Comparison of ENCODE assay signal across 8 cellular contexts in the genomic region with DNA sequence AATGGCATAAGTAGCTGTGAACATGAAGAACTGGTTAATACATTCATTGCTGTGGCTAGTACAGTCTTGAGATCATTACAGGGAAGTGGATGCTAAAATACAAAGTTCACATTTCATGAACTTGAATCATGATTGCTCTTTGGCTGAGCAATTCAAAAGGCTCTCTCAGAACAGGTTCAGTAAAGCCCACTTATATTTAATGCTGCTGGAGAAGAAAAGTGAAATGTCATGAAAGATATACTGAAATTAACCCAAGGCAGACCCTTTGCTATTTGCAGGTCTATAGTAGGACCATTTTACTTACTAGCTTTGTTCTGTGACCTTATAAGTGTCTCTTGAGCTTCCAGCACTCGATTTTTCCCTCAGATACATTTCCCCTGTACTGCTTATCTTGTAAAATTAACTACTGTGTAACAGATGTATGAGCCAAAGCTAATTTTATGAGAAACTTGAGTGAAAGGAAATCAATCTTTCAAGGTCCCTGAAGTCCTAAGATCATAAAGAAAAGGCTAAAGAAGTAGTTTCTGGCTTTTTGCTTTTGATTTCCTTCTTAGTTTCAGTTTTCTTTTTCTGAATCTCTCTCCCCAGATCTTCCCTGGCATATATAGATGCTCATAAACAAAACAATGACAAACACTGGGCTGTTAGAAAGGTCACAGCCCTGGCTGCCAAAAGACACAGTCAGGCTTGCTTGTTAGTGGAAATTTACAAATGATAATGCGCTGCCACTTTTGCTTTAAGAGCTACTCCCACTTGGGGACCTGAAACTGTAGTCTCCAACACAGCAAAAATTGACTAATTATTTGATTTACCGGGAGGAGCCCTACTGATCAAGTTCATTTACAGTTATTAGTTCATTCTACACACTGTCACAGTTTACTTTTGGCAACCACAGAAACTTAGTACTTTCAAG.
DNase-seq lines count a peak whose midpoint lies in the region; ATAC-seq and TF ChIP-seq lines count a peak whose summit lies in the region.

No MANE protein-coding gene starts in this region.

- H3K27me3 ChIP-seq in GM23248 (replicated peaks; ENCODE audit: insufficient read depth) (no peaks in the 10 kb centered on the region), OCI-LY1 (ENCODE audit: insufficient read depth, low read length) (no peaks in the 10 kb centered on the region), thyroid gland (no peaks in the 10 kb centered on the region)

- TF ChIP-seq CTCF in GM12865 (IDR thresholded peaks at IDR 0.05; ENCODE audit: insufficient read depth, low read depth, low read length, missing control alignments) (no peak), OCI-LY1 (IDR thresholded peaks at IDR 0.05; ENCODE audit: low read length) (no peak), thyroid gland (IDR thresholded peaks at IDR 0.05) (no peak)

- 1 to 2% methylated on average over 3 of the region's 3 CpGs for WGBS in GM23248 (ENCODE audit: low coverage in 1 of 2, low lambda C conversion rate in 2 of 2, missing lambda C conversion rate in 2 of 2), 2 experiments
- WGBS in thyroid gland, 2 donors = 19 to 24% methylated on average over 3 of the region's 3 CpGs

- no peaks in the 10 kb centered on the region for H3K9me2 ChIP-seq in GM23248 (ENCODE audit: insufficient read depth)
- no peaks in the 10 kb centered on the region for H3K9me2 ChIP-seq in OCI-LY1 (ENCODE audit: low read depth, low read length)

- no peak for ATAC-seq in HG03139 (IDR thresholded peaks at IDR 0.05; ENCODE audit: unreplicated experiment)

- H3F3A ChIP-seq in GM23248 (ENCODE audit: insufficient read depth) (peaks cover 24% of the 10 kb centered on the region), OCI-LY1 (ENCODE audit: insufficient read depth, low read length) (no peaks in the 10 kb centered on the region)

- H3K9ac ChIP-seq in GM23248 (peak overlapping the region; percentile 62), OCI-LY1 (ENCODE audit: low read length) (no peak overlapping the region)

- H4K20me1 ChIP-seq in GM23248 (ENCODE audit: insufficient read depth) (no peaks in the 10 kb centered on the region), OCI-LY1 (ENCODE audit: insufficient read depth, low read length) (no peaks in the 10 kb centered on the region)

- peak overlapping the region; percentile 51 for H3K27ac ChIP-seq in GM23248
- no peak overlapping the region for H3K27ac ChIP-seq in OCI-LY1 (ENCODE audit: low read depth, low read length, poor library complexity, severe bottlenecking)
- peak overlapping the region; percentile 98 for H3K27ac ChIP-seq in cingulate gyrus (ENCODE audit: low read depth, low read length)
- H3K27ac ChIP-seq in thyroid gland = peak overlapping the region; percentile 37 to 77 (median 76)

- H3K36me3 ChIP-seq in GM23248 (ENCODE audit: low read depth) = no peaks in the 10 kb centered on the region
- H3K36me3 ChIP-seq in OCI-LY1 (ENCODE audit: insufficient read depth, low read length) = no peaks in the 10 kb centered on the region
- no peaks in the 10 kb centered on the region for H3K36me3 ChIP-seq in thyroid gland

- H3K4me2 ChIP-seq in GM23248 (ENCODE audit: unreplicated experiment) (peak overlapping the region; percentile 86), OCI-LY1 (ENCODE audit: low read length) (no peak overlapping the region)

- H2AFZ ChIP-seq in GM23248 (peak overlapping the region; percentile 87), OCI-LY1 (ENCODE audit: low read length) (peak overlapping the region; percentile 30; the same call in 1 of the 2 replicates)

- H3K79me2 ChIP-seq in GM23248 (ENCODE audit: insufficient read depth) = no peaks in the 10 kb centered on the region
- H3K79me2 ChIP-seq in OCI-LY1 (ENCODE audit: insufficient read depth, low read length) = no peaks in the 10 kb centered on the region

- intact Hi-C loops in thyroid gland (cut with DNase I) = no loop called here

- H3K9me3 ChIP-seq in GM23248 (ENCODE audit: low read depth) = no peaks in the 10 kb centered on the region
- peaks cover 10% of the 10 kb centered on the region for H3K9me3 ChIP-seq in OCI-LY1 (ENCODE audit: low read length)
- H3K9me3 ChIP-seq in thyroid gland = no peaks in the 10 kb centered on the region

- in situ Hi-C loops in GM23248 (cut with MboI) = no loop called here

- H3K4me3 ChIP-seq in GM12865 (ENCODE audit: low read depth, low read length) (peak overlapping the region; percentile 51), GM23248 (peak overlapping the region; percentile 67), OCI-LY1 (ENCODE audit: low read depth, low read length, poor library complexity, severe bottlenecking) (no peak overlapping the region), thyroid gland (replicated peaks in 1 of 3) (no peak overlapping the region)

- DNase-seq in GM12865 (ENCODE audit: low read depth) = peak; percentile 66
- DNase-seq in GM23248 = peak; percentile 77
- DNase-seq in lung microvascular endothelial cell (ENCODE audit: low read depth in 2 of 2) = peak; percentile 55 to 84
- DNase-seq in thyroid gland = peak; percentile 36 to 43
- no peak for DNase-seq in SKM-1 (lab: John Stamatoyannopoulos, UW; ENCODE audit: unreplicated experiment)

- TF ChIP-seq POLR2A in thyroid gland (IDR thresholded peaks at IDR 0.05) = no peak

- peaks cover 19% of the 10 kb centered on the region for H3K4me1 ChIP-seq in GM23248 (ENCODE audit: insufficient read depth)
- no peaks in the 10 kb centered on the region for H3K4me1 ChIP-seq in OCI-LY1 (ENCODE audit: insufficient read depth, low read length, severe bottlenecking)
- H3K4me1 ChIP-seq in thyroid gland = peaks cover 6 to 19% of the 10 kb centered on the region in 2 donors

Comparison
In these comparisons a context has a peak if more than half of its experiments do, and no peak if none do; other contexts are left out.
1. H3K4me3 ChIP-seq: peak in GM12865 (single experiment) and GM23248 (single experiment); none in OCI-LY1 (single experiment) and thyroid gland (0 of 3).